Comparison of ENCODE assay signal across 8 cellular contexts in the genomic region with DNA sequence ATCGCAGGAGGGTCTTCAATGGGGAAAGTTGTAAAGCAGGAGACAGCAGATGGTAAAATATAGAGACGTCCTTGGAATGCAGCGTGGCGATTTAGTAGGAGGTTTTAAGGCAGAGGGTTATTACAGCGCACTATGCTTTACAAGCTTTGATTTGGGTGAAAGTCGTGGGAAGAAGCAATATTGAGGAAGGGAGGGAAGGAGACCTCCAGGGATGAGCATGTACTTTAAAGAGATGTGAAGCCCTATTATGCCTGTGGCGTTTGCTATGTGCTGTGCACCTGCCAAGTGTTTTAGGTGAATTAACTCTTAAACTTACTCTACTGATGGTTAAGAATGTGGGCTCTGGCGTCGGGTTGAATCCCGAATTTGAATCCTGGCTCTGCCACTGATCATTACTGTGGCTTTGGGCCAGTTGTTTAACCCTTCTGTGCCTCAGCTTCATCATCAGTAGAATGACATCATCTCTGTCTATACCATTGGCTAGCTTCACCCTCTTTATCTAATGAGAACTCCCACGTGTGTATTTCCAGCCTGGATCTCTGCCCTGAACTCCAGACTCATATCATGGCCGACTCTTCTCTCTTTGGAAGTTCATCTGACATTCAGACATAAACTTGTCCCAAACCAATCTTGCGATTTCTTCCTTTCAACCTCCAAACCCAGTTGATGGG. TPM values are rescaled to one million over a fixed set of nuclear protein-coding genes. Genes with fewer than 3 reads are reported as not detected.
A peak's percentile ranks its signal among the peaks of the same experiment; 100 is the strongest.
DNase-seq lines count a peak whose midpoint lies in the region; ATAC-seq and TF ChIP-seq lines count a peak whose summit lies in the region.

No MANE protein-coding gene starts in this region.

- H3K36me3 ChIP-seq in BLaER1 = peaks cover 18% of the 10 kb centered on the region
- no peaks in the 10 kb centered on the region for H3K36me3 ChIP-seq in Loucy (ENCODE audit: insufficient read depth, low read length)
- peaks cover 6% of the 10 kb centered on the region for H3K36me3 ChIP-seq in muscle layer of colon (ENCODE audit: insufficient read depth, low read length)

- H3K36me3 Mint-ChIP-seq in activated CD8-positive, alpha-beta memory T cell treated with anti-CD3 and anti-CD28 coated beads, Interleukin-2, amount 10 ng/mL, durations not matched to agents 7 days and 5 days = peaks cover 9% of the 10 kb centered on the region
- peaks cover 6 to 8% of the 10 kb centered on the region in 2 donors for H3K36me3 Mint-ChIP-seq in CD14-positive monocyte

- no peaks in the 10 kb centered on the region for H3K9me2 ChIP-seq in Loucy (replicated peaks; ENCODE audit: low read depth, low read length)

- H4K20me1 ChIP-seq in BLaER1 = peaks cover 30% of the 10 kb centered on the region
- peaks cover 4% of the 10 kb centered on the region for H4K20me1 ChIP-seq in Loucy (ENCODE audit: insufficient read depth, low read length, poor library complexity, severe bottlenecking)

- peak overlapping the region; percentile 75 for H3K27ac ChIP-seq in BLaER1
- H3K27ac ChIP-seq in muscle layer of colon (ENCODE audit: low read depth, low read length) = peak overlapping the region; percentile 63

- CTCF ChIA-PET in activated CD8-positive, alpha-beta memory T cell treated with anti-CD3 and anti-CD28 coated beads, Interleukin-2, amount 10 ng/mL, durations not matched to agents 7 days and 5 days (lab: Charles Lee) = interaction anchor here (0.6 to 2.0 kb wide), 14 partner anchors 11 to 179 kb away, joined by 3 to 11 read pairs (median 4); no protein-coding TSS in a partner anchor

- peak overlapping the region; percentile 75 for H3K4me3 ChIP-seq in BLaER1
- peak overlapping the region; percentile 84 for H3K4me3 ChIP-seq in Loucy (ENCODE audit: low read length, poor library complexity, severe bottlenecking)
- peak overlapping the region; percentile 62 to 85 for H3K4me3 ChIP-seq in muscle layer of colon (ENCODE audit: low read depth in 1 of 2, low read length in 2 of 2)

- intact Hi-C loops in CD14-positive monocyte (cut with micrococcal nuclease) = loop anchor here in 1 of 2 donors (2.0 kb wide), 1 partner anchor 133 kb away; a partner anchor contains a TSS

- H3K4me2 ChIP-seq in BLaER1 (peak overlapping the region; percentile 87), Loucy (ENCODE audit: low read depth, low read length, poor library complexity, severe bottlenecking) (peak overlapping the region; percentile 78)

- H3K4me3 Mint-ChIP-seq in activated CD8-positive, alpha-beta memory T cell treated with anti-CD3 and anti-CD28 coated beads, Interleukin-2, amount 10 ng/mL, durations not matched to agents 7 days and 5 days = no peak overlapping the region
- H3K4me3 Mint-ChIP-seq in CD14-positive monocyte = no peak overlapping the region

- no peaks in the 10 kb centered on the region for H3F3A ChIP-seq in Loucy (ENCODE audit: low read depth)

- H3K27me3 Mint-ChIP-seq in activated CD8-positive, alpha-beta memory T cell treated with anti-CD3 and anti-CD28 coated beads, Interleukin-2, amount 10 ng/mL, durations not matched to agents 7 days and 5 days = peaks cover 3% of the 10 kb centered on the region
- H3K27me3 Mint-ChIP-seq in CD14-positive monocyte (ENCODE audit: low read depth in 3 of 3) = peaks cover 18 to 23% (median 20%) of the 10 kb centered on the region in 3 donors

- H3K9ac ChIP-seq in BLaER1 (peak overlapping the region; percentile 82), Loucy (ENCODE audit: low read depth, low read length, poor library complexity, severe bottlenecking) (peak overlapping the region; percentile 83), muscle layer of colon (ENCODE audit: low read length) (peak overlapping the region; percentile 51)

- H3K79me2 ChIP-seq in Loucy (ENCODE audit: insufficient read depth, low read length) = peaks cover 22% of the 10 kb centered on the region

- H3K9me3 ChIP-seq in BLaER1 (no peaks in the 10 kb centered on the region), Loucy (ENCODE audit: insufficient read depth, low read depth, low read length) (no peaks in the 10 kb centered on the region), muscle layer of colon (ENCODE audit: low read length) (no peaks in the 10 kb centered on the region)

- DNase-seq in dermis blood vessel endothelial cell (peak; percentile 33), cerebellar cortex (ENCODE audit: low spot score) (no peak), CD14-positive monocyte (ENCODE audit: low spot score) (no peak)
- DNase-seq in activated CD8-positive, alpha-beta memory T cell treated with anti-CD3 and anti-CD28 coated beads, Interleukin-2, amount 10 ng/mL, durations not matched to agents 7 days and 5 days = no peak

- peak overlapping the region; percentile 34 for H2AFZ ChIP-seq in Loucy (ENCODE audit: low read length)

- peaks cover 28% of the 10 kb centered on the region for H3K4me1 Mint-ChIP-seq in activated CD8-positive, alpha-beta memory T cell treated with anti-CD3 and anti-CD28 coated beads, Interleukin-2, amount 10 ng/mL, durations not matched to agents 7 days and 5 days
- peaks cover 20% of the 10 kb centered on the region for H3K4me1 Mint-ChIP-seq in CD14-positive monocyte

- no peaks in the 10 kb centered on the region for H3K9me3 Mint-ChIP-seq in activated CD8-positive, alpha-beta memory T cell treated with anti-CD3 and anti-CD28 coated beads, Interleukin-2, amount 10 ng/mL, durations not matched to agents 7 days and 5 days (ENCODE audit: low read depth)
- H3K9me3 Mint-ChIP-seq in CD14-positive monocyte = peaks cover 0 to 9% (median 1%) of the 10 kb centered on the region in 7 donors

- TF ChIP-seq CTCF in Loucy (conservative IDR thresholded peaks at IDR 0.05; ENCODE audit: low read length) = no peak
- no peak for TF ChIP-seq CTCF in CD14-positive monocyte (IDR thresholded peaks at IDR 0.05)

- H3K27me3 ChIP-seq in BLaER1 (peaks cover 27% of the 10 kb centered on the region), Loucy (ENCODE audit: insufficient read depth, low read length, poor library complexity, severe bottlenecking) (no peaks in the 10 kb centered on the region), muscle layer of colon (ENCODE audit: control insufficient read depth in 1 of 2, insufficient read depth in 2 of 2, low read length in 2 of 2) (peaks cover 0 to 16% of the 10 kb centered on the region in 2 donors)

- H3K4me1 ChIP-seq in BLaER1 = peaks cover 40% of the 10 kb centered on the region
- H3K4me1 ChIP-seq in Loucy (ENCODE audit: insufficient read depth, low read length, poor library complexity, severe bottlenecking) = peaks cover 23% of the 10 kb centered on the region
- H3K4me1 ChIP-seq in muscle layer of colon (ENCODE audit: insufficient read depth, low read length) = peaks cover 14% of the 10 kb centered on the region

- no peak overlapping the region for H3K27ac Mint-ChIP-seq in activated CD8-positive, alpha-beta memory T cell treated with anti-CD3 and anti-CD28 coated beads, Interleukin-2, amount 10 ng/mL, durations not matched to agents 7 days and 5 days
- peak overlapping the region in 1 of 7 donors; percentile 54 for H3K27ac Mint-ChIP-seq in CD14-positive monocyte

- ATAC-seq in activated CD8-positive, alpha-beta memory T cell treated with anti-CD3 and anti-CD28 coated beads, Interleukin-2, amount 10 ng/mL, durations not matched to agents 7 days and 5 days = no peak
- no peak for ATAC-seq in HG03354 (IDR thresholded peaks at IDR 0.05; ENCODE audit: poor library complexity, severe bottlenecking, unreplicated experiment)

RNA-seq across cellular contexts. Expression of a gene that starts 0.6 kb away (rescaled TPM):
- total RNA-seq in dermis blood vessel endothelial cell = 7.3 and 8.1 TPM in 2 replicates
- 10 to 100 TPM; 24.4 to 35.1 TPM for total RNA-seq in activated CD8-positive, alpha-beta memory T cell treated with anti-CD3 and anti-CD28 coated beads, Interleukin-2, amount 10 ng/mL, durations not matched to agents 7 days and 5 days
- 1 to 10 TPM; 4.3 to 6.1 TPM for polyA plus RNA-seq in CD14-positive monocyte

RNA-seq across cellular contexts. Expression of a gene that starts 22.2 kb away (rescaled TPM):
- 7.0 and 16.9 TPM in 2 replicates for total RNA-seq in dermis blood vessel endothelial cell
- under 1 TPM; 0.02 to 0.18 TPM for total RNA-seq in activated CD8-positive, alpha-beta memory T cell treated with anti-CD3 and anti-CD28 coated beads, Interleukin-2, amount 10 ng/mL, durations not matched to agents 7 days and 5 days
- polyA plus RNA-seq in CD14-positive monocyte = not detected

RNA-seq across cellular contexts. Expression of a gene that starts 27.0 kb away (rescaled TPM):
- total RNA-seq in dermis blood vessel endothelial cell = not detected in 2 replicates
- total RNA-seq in activated CD8-positive, alpha-beta memory T cell treated with anti-CD3 and anti-CD28 coated beads, Interleukin-2, amount 10 ng/mL, durations not matched to agents 7 days and 5 days = not detected
- polyA plus RNA-seq in CD14-positive monocyte = under 1 TPM; 0.36 to 0.39 TPM

RNA-seq across cellular contexts. Expression of a gene that starts 45.0 kb away (rescaled TPM):
- total RNA-seq in dermis blood vessel endothelial cell = not detected in 2 replicates
- total RNA-seq in activated CD8-positive, alpha-beta memory T cell treated with anti-CD3 and anti-CD28 coated beads, Interleukin-2, amount 10 ng/mL, durations not matched to agents 7 days and 5 days = not detected
- not detected for polyA plus RNA-seq in CD14-positive monocyte
